8 cellular contexts compared by ENCODE assay signal in genomic region chrX:63349307-63349706, GRCh38. TPM values are rescaled to one million over a fixed set of nuclear protein-coding genes. Genes with fewer than 3 reads are reported as not detected.
DNase-seq lines count a peak whose midpoint lies in the region; ATAC-seq and TF ChIP-seq lines count a peak whose summit lies in the region.

No MANE protein-coding gene starts in this region.

- peak overlapping the region; percentile 95 for H3K4me3 Mint-ChIP-seq in activated CD4-positive, alpha-beta T cell treated with anti-CD3 and anti-CD28 coated beads, Interleukin-2, amount 10 ng/mL, durations not matched to agents 7 days and 5 days
- H3K4me3 Mint-ChIP-seq in progenitor cell of endocrine pancreas (ENCODE audit: low read depth): peak overlapping the region; percentile 62

- TF ChIP-seq CTCF in progenitor cell of endocrine pancreas (IDR thresholded peaks at IDR 0.05; ENCODE audit: unreplicated experiment): no peak

- H3K4me1 Mint-ChIP-seq in activated CD4-positive, alpha-beta T cell treated with anti-CD3 and anti-CD28 coated beads, Interleukin-2, amount 10 ng/mL, durations not matched to agents 7 days and 5 days: peaks cover 21% of the 10 kb centered on the region
- peaks cover 10% of the 10 kb centered on the region for H3K4me1 Mint-ChIP-seq in progenitor cell of endocrine pancreas (ENCODE audit: low read depth)

- CTCF ChIA-PET in activated CD4-positive, alpha-beta T cell treated with anti-CD3 and anti-CD28 coated beads, Interleukin-2, amount 10 ng/mL, durations not matched to agents 7 days and 5 days (lab: Charles Lee): no interaction called here

- POLR2A ChIA-PET in activated CD4-positive, alpha-beta T cell treated with anti-CD3 and anti-CD28 coated beads, Interleukin-2, amount 10 ng/mL, durations not matched to agents 7 days and 5 days (lab: Charles Lee): no interaction called here

- DNase-seq in activated CD4-positive, alpha-beta T cell treated with anti-CD3 and anti-CD28 coated beads, Interleukin-2, amount 10 ng/mL, durations not matched to agents 7 days and 5 days: no peak
- no peak for DNase-seq in activated CD4-positive, alpha-beta T cell treated with anti-CD3 and anti-CD28 coated beads for 48 hours
- DNase-seq in NCI-H2227 (lab: John Stamatoyannopoulos, UW; ENCODE audit: unreplicated experiment): peak; percentile 9
- peak; percentile 8 for DNase-seq in amniotic epithelial cell (ENCODE audit: low read depth)
- no peak for DNase-seq in progenitor cell of endocrine pancreas (ENCODE audit: low spot score, unreplicated experiment)
- no peak for DNase-seq in HPDE6-E6E7 (ENCODE audit: extremely low spot score)
- DNase-seq in activated naive CD4-positive, alpha-beta T cell (lab: John Stamatoyannopoulos, UW): no peak

- H3K36me3 Mint-ChIP-seq in activated CD4-positive, alpha-beta T cell treated with anti-CD3 and anti-CD28 coated beads, Interleukin-2, amount 10 ng/mL, durations not matched to agents 7 days and 5 days (ENCODE audit: low read depth): peaks cover 7% of the 10 kb centered on the region
- H3K36me3 Mint-ChIP-seq in progenitor cell of endocrine pancreas (ENCODE audit: insufficient read depth): no peaks in the 10 kb centered on the region

- H3K27me3 Mint-ChIP-seq in activated CD4-positive, alpha-beta T cell treated with anti-CD3 and anti-CD28 coated beads, Interleukin-2, amount 10 ng/mL, durations not matched to agents 7 days and 5 days: peaks cover 3% of the 10 kb centered on the region
- no peaks in the 10 kb centered on the region for H3K27me3 Mint-ChIP-seq in progenitor cell of endocrine pancreas

- H3K27ac Mint-ChIP-seq in activated CD4-positive, alpha-beta T cell treated with anti-CD3 and anti-CD28 coated beads, Interleukin-2, amount 10 ng/mL, durations not matched to agents 7 days and 5 days: no peak overlapping the region
- H3K27ac Mint-ChIP-seq in progenitor cell of endocrine pancreas: no peak overlapping the region

- no peak for ATAC-seq in HG02759 (IDR thresholded peaks at IDR 0.05; ENCODE audit: unreplicated experiment)

- H3K9me3 Mint-ChIP-seq in activated CD4-positive, alpha-beta T cell treated with anti-CD3 and anti-CD28 coated beads, Interleukin-2, amount 10 ng/mL, durations not matched to agents 7 days and 5 days: no peaks in the 10 kb centered on the region
- peaks cover 17% of the 10 kb centered on the region for H3K9me3 Mint-ChIP-seq in progenitor cell of endocrine pancreas (ENCODE audit: low read depth)

RNA-seq across cellular contexts. Expression of gene SPIN4, which starts 1.8 kb away (rescaled TPM):
- total RNA-seq in activated CD4-positive, alpha-beta T cell treated with anti-CD3 and anti-CD28 coated beads, Interleukin-2, amount 10 ng/mL, durations not matched to agents 7 days and 5 days: 1 to 10 TPM; 8.0 to 8.6 TPM
- total RNA-seq in progenitor cell of endocrine pancreas: 7.5 and 8.0 TPM in 2 replicates

Comparison
In these comparisons a context has a peak if more than half of its experiments do, and no peak if none do; other contexts are left out.
1. DNase-seq: peak in NCI-H2227 (single experiment) and amniotic epithelial cell (single experiment); none in activated CD4-positive, alpha-beta T cell treated with anti-CD3 and anti-CD28 coated beads, Interleukin-2, amount 10 ng/mL, durations not matched to agents 7 days and 5 days (single experiment), activated CD4-positive, alpha-beta T cell treated with anti-CD3 and anti-CD28 coated beads for 48 hours (single experiment), progenitor cell of endocrine pancreas (single experiment), HPDE6-E6E7 (single experiment) and activated naive CD4-positive, alpha-beta T cell (0 of 4).